In the genomic region with DNA sequence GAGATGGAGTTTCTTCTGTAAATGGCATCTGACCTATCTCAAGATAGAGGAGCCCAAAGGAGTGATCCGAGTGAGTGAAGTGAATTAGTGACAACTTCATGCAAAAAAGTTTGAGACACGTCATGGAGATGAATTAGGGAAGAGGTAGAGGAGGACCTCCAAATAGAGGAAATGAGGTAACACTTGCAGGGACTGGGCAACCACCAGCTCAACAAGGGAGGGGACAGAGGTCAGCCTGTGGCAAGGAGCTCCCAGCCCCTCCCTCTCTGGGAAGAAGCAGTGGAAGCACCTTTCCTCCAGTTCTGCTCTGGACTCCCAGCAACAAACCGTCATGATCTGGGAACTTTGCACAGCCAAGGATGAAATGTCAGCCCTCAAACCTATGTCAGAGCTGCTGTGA, we compare ENCODE assay signal across 16 cellular contexts.
"Had no signal": no experiment of that assay in that cellular context is flagged by ENCODE, and none has a peak within 500 bp of the region (broad histone marks: within the 10 kb centered on the region; RNA-seq: fewer than 3 reads in every experiment).

No MANE protein-coding gene starts in this region.

- DNase-seq: activated CD4-positive, alpha-beta T cell treated with anti-CD3 and anti-CD28 coated beads, Interleukin-2, amount 10 ng/mL, durations not matched to agents 24 days and 14 days; activated CD8-positive, alpha-beta memory T cell treated with anti-CD3 and anti-CD28 coated beads for 24 hours; activated naive CD4-positive, alpha-beta T cell treated with anti-CD3 and anti-CD28 coated beads for 36 hours; activated T-cell treated with anti-CD3 and anti-CD28 coated beads for 4 hours; central memory CD4-positive, alpha-beta T cell; cortex of kidney; effector memory CD8-positive, alpha-beta T cell; islet precursor cell; left ventricle myocardium inferior; mesendoderm; small intestine had no signal

- H3K4me1 ChIP-seq: adrenal gland, gastroesophageal sphincter, left ventricle myocardium inferior, vagina had no signal

- H3K4me3 Mint-ChIP-seq: activated CD4-positive, alpha-beta T cell treated with anti-CD3 and anti-CD28 coated beads, Interleukin-2, amount 10 ng/mL, durations not matched to agents 24 days and 14 days; activated naive CD4-positive, alpha-beta T cell treated with anti-CD3 and anti-CD28 coated beads for 36 hours; activated T-helper 17 cell treated with anti-CD3 and anti-CD28 coated beads, Interleukin-2, amount 50 U/mL, for 72 hours; effector memory CD8-positive, alpha-beta T cell; WTC11 had no signal

- H3K27ac Mint-ChIP-seq: activated CD4-positive, alpha-beta T cell treated with anti-CD3 and anti-CD28 coated beads, Interleukin-2, amount 10 ng/mL, durations not matched to agents 24 days and 14 days; activated naive CD4-positive, alpha-beta T cell treated with anti-CD3 and anti-CD28 coated beads for 36 hours; activated T-helper 17 cell treated with anti-CD3 and anti-CD28 coated beads, Interleukin-2, amount 50 U/mL, for 72 hours; effector memory CD8-positive, alpha-beta T cell; WTC11 had no signal

- ATAC-seq: activated T-helper 17 cell treated with anti-CD3 and anti-CD28 coated beads, Interleukin-2, amount 50 U/mL, for 72 hours; effector memory CD8-positive, alpha-beta T cell; WTC11 had no signal

- H3K27me3 Mint-ChIP-seq: activated CD4-positive, alpha-beta T cell treated with anti-CD3 and anti-CD28 coated beads, Interleukin-2, amount 10 ng/mL, durations not matched to agents 24 days and 14 days; activated T-helper 17 cell treated with anti-CD3 and anti-CD28 coated beads, Interleukin-2, amount 50 U/mL, for 72 hours; effector memory CD8-positive, alpha-beta T cell had no signal

- H3K4me1 Mint-ChIP-seq: WTC11 had no signal

- H3K4me3 ChIP-seq: adrenal gland, gastroesophageal sphincter, left ventricle myocardium inferior, vagina had no signal

- H3K36me3 ChIP-seq: adrenal gland, gastroesophageal sphincter, left ventricle myocardium inferior, vagina had no signal
